ENCODE assay signal across 8 cellular contexts in genomic region chr17:56935461-56935860, GRCh38.
"Had no signal": no experiment of that assay in that cellular context is flagged by ENCODE, and none has a peak within 500 bp of the region (broad histone marks: within the 10 kb centered on the region; RNA-seq: fewer than 3 reads in every experiment).

No MANE protein-coding gene starts in this region.

- H3K4me3 ChIP-seq: GM12878 had no signal

- DNase-seq: GDM1, GF-D8 had no signal

- FAIRE-seq: G401.6, GM12878, GM12891, GM12892, GM18507, GM19239 had no signal

- ATAC-seq: GM12878 had no signal
